8 cellular contexts compared by ENCODE assay signal in the genomic region with DNA sequence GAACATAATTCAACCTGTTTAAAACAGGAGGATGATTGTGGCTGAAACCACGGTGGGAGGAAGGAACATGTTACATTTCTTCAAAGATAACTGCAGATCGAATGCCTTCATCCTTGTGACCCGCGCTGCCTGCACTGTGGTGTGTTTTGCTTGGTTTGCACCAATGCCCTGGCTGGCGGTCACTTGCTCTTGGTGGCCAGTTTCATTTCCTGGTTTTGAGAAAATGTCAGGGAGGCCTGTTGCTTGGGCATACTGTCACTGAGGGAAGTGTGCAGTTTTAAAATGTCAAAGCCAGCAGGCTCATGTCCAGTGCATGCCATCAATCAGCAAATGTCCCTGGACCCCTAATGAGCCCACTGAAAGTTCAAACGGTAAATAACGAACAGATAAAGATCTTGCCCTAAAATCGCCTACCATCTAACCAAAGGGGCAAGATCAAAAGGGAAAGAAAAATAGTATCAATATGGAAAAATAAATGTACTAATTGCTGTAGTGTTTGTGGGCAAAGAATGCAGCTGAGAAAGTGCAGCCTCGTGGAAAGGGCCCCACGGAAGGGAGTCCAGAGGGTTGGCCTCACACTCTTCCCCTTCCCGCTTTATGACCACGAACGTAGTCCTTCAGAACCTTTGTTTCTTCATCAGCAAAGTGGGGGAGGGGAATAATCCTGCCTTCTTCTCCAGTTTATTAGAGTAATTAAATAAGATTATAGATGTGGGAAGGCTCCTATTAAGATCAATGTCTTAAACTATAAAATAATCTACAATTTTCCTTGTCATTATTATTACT. TPM values are rescaled to one million over a fixed set of nuclear protein-coding genes. Genes with fewer than 3 reads are reported as not detected.
DNase-seq lines count a peak whose midpoint lies in the region; ATAC-seq and TF ChIP-seq lines count a peak whose summit lies in the region.

No MANE protein-coding gene starts in this region.

- no peaks in the 10 kb centered on the region for H3K27me3 Mint-ChIP-seq in CD4-positive, alpha-beta T cell

- no peaks in the 10 kb centered on the region for H3K9me3 Mint-ChIP-seq in CD4-positive, alpha-beta T cell

- no peak overlapping the region for H3K27ac ChIP-seq in CD4-positive, alpha-beta T cell (ENCODE audit: low read depth, low read length)
- peak overlapping the region; percentile 99 for H3K27ac ChIP-seq in MM.1S (ENCODE audit: low read length)
- H3K27ac ChIP-seq in osteoblast (ENCODE audit: low read depth, low read length) = no peak overlapping the region

- H4K20me1 ChIP-seq in MM.1S (ENCODE audit: insufficient read depth, low read length) (no peaks in the 10 kb centered on the region), osteoblast (ENCODE audit: insufficient read depth, low read length) (peaks cover 20% of the 10 kb centered on the region)

- H3K4me3 ChIP-seq in MM.1S (ENCODE audit: low read length) (peak overlapping the region; percentile 42), osteoblast (ENCODE audit: insufficient read depth, low read length) (no peak overlapping the region)

- H3K36me3 Mint-ChIP-seq in CD4-positive, alpha-beta T cell (ENCODE audit: low read depth) = peaks cover 13% of the 10 kb centered on the region

- no peak for DNase-seq in CD4-positive, alpha-beta T cell
- DNase-seq in MM.1S (peak; percentile 82), left ventricle myocardium superior (peak; percentile 60), OCI-M2 (lab: John Stamatoyannopoulos, UW; ENCODE audit: unreplicated experiment) (no peak), NCI-H69 (lab: John Stamatoyannopoulos, UW) (no peak), osteoblast (ENCODE audit: insufficient read length, low spot score, missing footprints) (no peak)

- POLR2A ChIA-PET in CD4-positive, alpha-beta T cell (lab: Charles Lee) = interaction anchor here (1.1 to 8.1 kb wide), 8 partner anchors 7 to 96 kb away, joined by 4 to 74 read pairs (median 6); a partner anchor contains a TSS

- H3F3A ChIP-seq in MM.1S (ENCODE audit: insufficient read depth, low read length) = peaks cover 85% of the 10 kb centered on the region

- no peaks in the 10 kb centered on the region for H3K9me2 ChIP-seq in MM.1S (replicated peaks; ENCODE audit: insufficient read depth, low read length)

- no peak for TF ChIP-seq CTCF in CD4-positive, alpha-beta T cell (IDR thresholded peaks at IDR 0.05)
- TF ChIP-seq CTCF in MM.1S (IDR thresholded peaks at IDR 0.05; ENCODE audit: low read length) = no peak
- TF ChIP-seq CTCF in osteoblast (IDR thresholded peaks at IDR 0.05; ENCODE audit: extremely low read depth, low read depth, low read length) = no peak

- peaks cover 98% of the 10 kb centered on the region for H3K4me1 Mint-ChIP-seq in CD4-positive, alpha-beta T cell (ENCODE audit: low read depth)

- intact Hi-C loops in CD4-positive, alpha-beta T cell (cut with DNase I, micrococcal nuclease) = loop anchor here in 1 of 2 experiments (5.0 kb wide), 1 partner anchor 37 kb away; no protein-coding TSS in a partner anchor
- intact Hi-C loops in left ventricle myocardium superior (cut with micrococcal nuclease) = no loop called here

- H3K9ac ChIP-seq in MM.1S (ENCODE audit: low read length) = peak overlapping the region; percentile 71

- peaks cover 95% of the 10 kb centered on the region for H3K4me1 ChIP-seq in MM.1S (ENCODE audit: low read length)
- peaks cover 8% of the 10 kb centered on the region for H3K4me1 ChIP-seq in osteoblast (ENCODE audit: insufficient read depth, low read length)

- H3K79me2 ChIP-seq in MM.1S (ENCODE audit: low read length) (peaks cover 88% of the 10 kb centered on the region), osteoblast (ENCODE audit: insufficient read depth, low read length) (peaks cover 13% of the 10 kb centered on the region)

- CTCF ChIA-PET in CD4-positive, alpha-beta T cell (lab: Charles Lee) = interaction anchor here (1.0 to 3.6 kb wide), 4 partner anchors 9 to 23 kb away, joined by 3 to 15 read pairs (median 4); no protein-coding TSS in a partner anchor

- H2AFZ ChIP-seq in MM.1S (ENCODE audit: low read length) (no peak overlapping the region), osteoblast (ENCODE audit: low read length) (no peak overlapping the region)

- no peaks in the 10 kb centered on the region for H3K9me3 ChIP-seq in CD4-positive, alpha-beta T cell (ENCODE audit: control insufficient read depth, low read length)
- H3K9me3 ChIP-seq in MM.1S (replicated peaks; ENCODE audit: insufficient read depth, low read length) = no peaks in the 10 kb centered on the region
- no peaks in the 10 kb centered on the region for H3K9me3 ChIP-seq in osteoblast (ENCODE audit: low read depth, low read length)

- peak overlapping the region; percentile 91 for H3K4me2 ChIP-seq in MM.1S (ENCODE audit: low read depth, low read length)
- H3K4me2 ChIP-seq in osteoblast (ENCODE audit: insufficient read depth, low read length) = no peak overlapping the region

- ATAC-seq in CD4-positive, alpha-beta T cell (ENCODE audit: poor library complexity) = no peak
- ATAC-seq in GM21528 (IDR thresholded peaks at IDR 0.05; ENCODE audit: low FRiP score, unreplicated experiment) (peak; percentile 31), left ventricle myocardium superior (peak; percentile 70), GM19397 (IDR thresholded peaks at IDR 0.05; ENCODE audit: unreplicated experiment) (no peak)

- peak overlapping the region; percentile 76 for H3K4me3 Mint-ChIP-seq in CD4-positive, alpha-beta T cell

- peak overlapping the region; percentile 90 for H3K27ac Mint-ChIP-seq in CD4-positive, alpha-beta T cell

- no peaks in the 10 kb centered on the region for H3K27me3 ChIP-seq in CD4-positive, alpha-beta T cell (ENCODE audit: control insufficient read depth, insufficient read depth, low read length)
- H3K27me3 ChIP-seq in MM.1S (replicated peaks; ENCODE audit: insufficient read depth, low read length) (no peaks in the 10 kb centered on the region), osteoblast (ENCODE audit: insufficient read depth, low read length) (no peaks in the 10 kb centered on the region)

- no peaks in the 10 kb centered on the region; the same call in 1 of the 2 replicates for H3K36me3 ChIP-seq in MM.1S (replicated peaks; ENCODE audit: insufficient read depth, low read length)
- H3K36me3 ChIP-seq in osteoblast (ENCODE audit: insufficient read depth, low read length) = no peaks in the 10 kb centered on the region

RNA-seq across cellular contexts. Expression of a gene that starts 40.8 kb away (rescaled TPM):
- 10 to 100 TPM; 56.6 to 60.4 TPM for total RNA-seq in CD4-positive, alpha-beta T cell
- total RNA-seq in left ventricle myocardium superior = 18.9 TPM
- 23.5 and 23.9 TPM in 2 replicates for total RNA-seq in osteoblast

Comparison
In these comparisons a context has a peak if more than half of its experiments do, and no peak if none do; other contexts are left out.
1. ATAC-seq: peak in GM21528 (single experiment) and left ventricle myocardium superior (single experiment); none in CD4-positive, alpha-beta T cell (single experiment) and GM19397 (single experiment).
2. DNase-seq: peak in MM.1S (single experiment) and left ventricle myocardium superior (single experiment); none in CD4-positive, alpha-beta T cell (0 of 10), OCI-M2 (single experiment), NCI-H69 (single experiment) and osteoblast (single experiment).